In genomic region chr9:96027271-96028131, GRCh38 we compare ENCODE assay signal across 11 cellular contexts.
A peak's percentile ranks its signal among the peaks of the same experiment; 100 is the strongest.
DNase-seq lines count a peak whose midpoint lies in the region; ATAC-seq, FAIRE-seq and TF ChIP-seq lines count a peak whose summit lies in the region.
"Had no signal": no experiment of that assay in that cellular context is flagged by ENCODE, and none has a peak within 500 bp of the region (broad histone marks: within the 10 kb centered on the region; RNA-seq: fewer than 3 reads in every experiment).

No MANE protein-coding gene starts in this region.

- H3K9me3 ChIP-seq in astrocyte (ENCODE audit: insufficient read depth, low read depth, low read length) = peaks cover 3% of the 10 kb centered on the region
- no peaks in the 10 kb centered on the region for H3K9me3 ChIP-seq in iPS-18c (ENCODE audit: control insufficient read depth, insufficient read depth, low read length)
- H3K9me3 ChIP-seq in sigmoid colon = no peaks in the 10 kb centered on the region

- TF ChIP-seq POLR2A in sigmoid colon (IDR thresholded peaks at IDR 0.05) = no peak

- H3K27me3 Mint-ChIP-seq in astrocyte (ENCODE audit: low read depth, unreplicated experiment) = peaks cover 60% of the 10 kb centered on the region

- no peak for FAIRE-seq in astrocyte (lab: Jason Lieb, UNC)
- FAIRE-seq: G401.6 had no signal

- TF ChIP-seq CTCF in GM20000 (IDR thresholded peaks at IDR 0.05; ENCODE audit: extremely low read depth, missing control alignments) (no peak), astrocyte (IDR thresholded peaks at IDR 0.05; ENCODE audit: insufficient read depth, low read depth, low read length) (no peak), sigmoid colon (IDR thresholded peaks at IDR 0.05) (no peak)

- TF ChIP-seq EP300 in sigmoid colon (IDR thresholded peaks at IDR 0.05) = no peak

- peaks cover 23% of the 10 kb centered on the region for H3K9me3 Mint-ChIP-seq in astrocyte (ENCODE audit: unreplicated experiment)

- H3K4me1 ChIP-seq in astrocyte (ENCODE audit: insufficient read depth, low read length) = no peaks in the 10 kb centered on the region
- peaks cover 0 to 27% (median 23%) of the 10 kb centered on the region in 4 donors for H3K4me1 ChIP-seq in sigmoid colon

- H3K4me2 ChIP-seq in astrocyte (ENCODE audit: low read length) = peak overlapping the region; percentile 74

- intact Hi-C loops in sigmoid colon (cut with DNase I) = loop anchor here (2.0 kb wide), 1 partner anchor 515 kb away; no protein-coding TSS in a partner anchor

- H3K27ac ChIP-seq in astrocyte (ENCODE audit: low read depth, low read length) (no peak overlapping the region), sigmoid colon (no peak overlapping the region)

- no peak for ATAC-seq in GM19328 (IDR thresholded peaks at IDR 0.05; ENCODE audit: unreplicated experiment)
- no peak for ATAC-seq in GM21381 (IDR thresholded peaks at IDR 0.05; ENCODE audit: unreplicated experiment)

- H3K36me3 Mint-ChIP-seq in astrocyte (ENCODE audit: low read depth, unreplicated experiment) = peaks cover 5% of the 10 kb centered on the region

- H3K4me3 ChIP-seq in astrocyte (ENCODE audit: insufficient read depth, low read depth, low read length) (no peak overlapping the region), iPS-18c (ENCODE audit: insufficient read depth, low read depth, low read length) (peak overlapping the region; percentile 44; the same call in 1 of the 2 replicates), sigmoid colon (peak overlapping the region in 3 of 4 donors; percentile 24 to 48 (median 40))

- H3K79me2 ChIP-seq in astrocyte (ENCODE audit: insufficient read depth, low read length) = no peaks in the 10 kb centered on the region

- no peak overlapping the region for H2AFZ ChIP-seq in astrocyte (ENCODE audit: low read depth, low read length)

- H3K4me3 Mint-ChIP-seq in astrocyte (ENCODE audit: unreplicated experiment) = no peak overlapping the region

- H3K4me1 Mint-ChIP-seq in astrocyte (ENCODE audit: low read depth, unreplicated experiment) = peaks cover 8% of the 10 kb centered on the region

- H3K27ac Mint-ChIP-seq in astrocyte (ENCODE audit: unreplicated experiment) = no peak overlapping the region

- DNase-seq in GM20000 (ENCODE audit: low spot score) (peak; percentile 45), astrocyte (ENCODE audit: low read depth) (no peak), sigmoid colon (no peak), GM19240 (ENCODE audit: insufficient read length, low spot score) (no peak), T-helper 9 cell (no peak)
- DNase-seq: GOT3, mammary epithelial cell had no signal

- 17 to 33% methylated on average over 71 of the region's 71 CpGs for WGBS in sigmoid colon, 2 donors

- H3K27me3 ChIP-seq in astrocyte (ENCODE audit: insufficient read depth, low read length) = peaks cover 56% of the 10 kb centered on the region
- H3K27me3 ChIP-seq in sigmoid colon = peaks cover 8 to 35% (median 12%) of the 10 kb centered on the region in 3 donors

- H3K36me3 ChIP-seq in astrocyte (ENCODE audit: insufficient read depth, low read length) = no peaks in the 10 kb centered on the region
- no peaks in the 10 kb centered on the region for H3K36me3 ChIP-seq in sigmoid colon

- H3K9ac ChIP-seq in astrocyte (ENCODE audit: low read length) = no peak overlapping the region

- no peaks in the 10 kb centered on the region for H4K20me1 ChIP-seq in astrocyte (ENCODE audit: insufficient read depth, low read length)
